Comparison of ENCODE assay signal across 8 cellular contexts in genomic region chr4:106329027-106329618, GRCh38. TPM values are rescaled to one million over a fixed set of nuclear protein-coding genes. Genes with fewer than 3 reads are reported as not detected.
DNase-seq lines count a peak whose midpoint lies in the region; ATAC-seq and TF ChIP-seq lines count a peak whose summit lies in the region.

No MANE protein-coding gene starts in this region.

- no peaks in the 10 kb centered on the region for H3K9me3 Mint-ChIP-seq in T-helper 1 cell treated with Interleukin-12 subunit alpha and Interleukin-12 subunit beta and Interleukin-4 antibody, amounts not matched to agents 30 μg/mL and 1 μg/mL, for 36 hours

- H3K27ac ChIP-seq in foreskin keratinocyte = no peak overlapping the region

- peak; percentile 78 for ATAC-seq in GM21515 (IDR thresholded peaks at IDR 0.05; ENCODE audit: unreplicated experiment)
- peak; percentile 87 for ATAC-seq in foreskin keratinocyte
- ATAC-seq in stimulated activated naive CD8-positive, alpha-beta T cell treated with anti-CD3 and anti-CD28 coated beads, Interleukin-15, Interleukin-2, amounts not matched to agents 100 U/mL and 50 U/mL, for 24 hours = peak; percentile 55

- DNase-seq in NCI-H510A treated with DMSO at 0.1 percent for 48 hours (lab: John Stamatoyannopoulos, UW) = peak; percentile 11
- DNase-seq in NCI-H510A (lab: John Stamatoyannopoulos, UW) = no peak
- DNase-seq in HT1080 (ENCODE audit: low read depth) = peak; percentile 41
- peak in 1 of 2 donors; percentile 39 for DNase-seq in foreskin keratinocyte
- DNase-seq in stimulated activated naive CD8-positive, alpha-beta T cell treated with anti-CD3 and anti-CD28 coated beads, Interleukin-15, Interleukin-2, amounts not matched to agents 100 U/mL and 50 U/mL, for 24 hours = no peak
- DNase-seq in activated CD4-positive, CD25-positive, alpha-beta regulatory T cell treated with anti-CD3 and anti-CD28 coated beads, Interleukin-2, amount 50 U/mL, for 72 hours = no peak

- peaks cover 6% of the 10 kb centered on the region for H3K4me1 ChIP-seq in foreskin keratinocyte

- TF ChIP-seq CTCF in foreskin keratinocyte (conservative IDR thresholded peaks at IDR 0.05) = peak; percentile 74

- H3K36me3 Mint-ChIP-seq in T-helper 1 cell treated with Interleukin-12 subunit alpha and Interleukin-12 subunit beta and Interleukin-4 antibody, amounts not matched to agents 30 μg/mL and 1 μg/mL, for 36 hours (ENCODE audit: low read depth) = peaks cover 39% of the 10 kb centered on the region

- H3K27me3 ChIP-seq in foreskin keratinocyte = no peaks in the 10 kb centered on the region

- no peaks in the 10 kb centered on the region for H3K27me3 Mint-ChIP-seq in T-helper 1 cell treated with Interleukin-12 subunit alpha and Interleukin-12 subunit beta and Interleukin-4 antibody, amounts not matched to agents 30 μg/mL and 1 μg/mL, for 36 hours (ENCODE audit: low read depth)

- H3K27ac Mint-ChIP-seq in T-helper 1 cell treated with Interleukin-12 subunit alpha and Interleukin-12 subunit beta and Interleukin-4 antibody, amounts not matched to agents 30 μg/mL and 1 μg/mL, for 36 hours = peak overlapping the region; percentile 26

- H3K4me1 Mint-ChIP-seq in T-helper 1 cell treated with Interleukin-12 subunit alpha and Interleukin-12 subunit beta and Interleukin-4 antibody, amounts not matched to agents 30 μg/mL and 1 μg/mL, for 36 hours (ENCODE audit: low read depth) = peaks cover 8% of the 10 kb centered on the region

- H3K4me3 Mint-ChIP-seq in T-helper 1 cell treated with Interleukin-12 subunit alpha and Interleukin-12 subunit beta and Interleukin-4 antibody, amounts not matched to agents 30 μg/mL and 1 μg/mL, for 36 hours = no peak overlapping the region

RNA-seq across cellular contexts. Expression of gene AIMP1, which starts 12.8 kb away (rescaled TPM):
- total RNA-seq in HT1080 (2014; rRNA removed; shearing (Covaris generic)) = 29.6 and 30.1 TPM in 2 replicates
- polyA plus RNA-seq in HT1080 (2015; cell fraction: cytosol; rRNA removed) = 30.6 and 30.9 TPM in 2 replicates
- 34.4 and 41.1 TPM in 2 replicates for polyA plus RNA-seq in HT1080 (2015; cell fraction: nucleus; rRNA removed)
- 39.6 and 40.8 TPM in 2 replicates for total RNA-seq in foreskin keratinocyte
- 31.8 and 40.2 TPM in 2 replicates for polyA plus RNA-seq in foreskin keratinocyte

RNA-seq across cellular contexts. Expression of gene TBCK, which starts 13.1 kb away (rescaled TPM):
- total RNA-seq in HT1080 (2014; rRNA removed; shearing (Covaris generic)) = 11.2 and 13.8 TPM in 2 replicates
- 7.6 and 9.8 TPM in 2 replicates for polyA plus RNA-seq in HT1080 (2015; cell fraction: cytosol; rRNA removed)
- polyA plus RNA-seq in HT1080 (2015; cell fraction: nucleus; rRNA removed) = 47.4 and 49.7 TPM in 2 replicates
- total RNA-seq in foreskin keratinocyte = 11.9 and 13.1 TPM in 2 replicates
- polyA plus RNA-seq in foreskin keratinocyte = 5.0 and 5.2 TPM in 2 replicates

RNA-seq across cellular contexts. Expression of gene GIMD1, which starts 39.5 kb away (rescaled TPM):
- total RNA-seq in HT1080 (2014; rRNA removed; shearing (Covaris generic)) = not detected in 2 replicates
- not detected in 2 replicates for polyA plus RNA-seq in HT1080 (2015; cell fraction: cytosol; rRNA removed)
- polyA plus RNA-seq in HT1080 (2015; cell fraction: nucleus; rRNA removed) = not detected in 2 replicates
- total RNA-seq in foreskin keratinocyte = not detected in 2 replicates
- not detected in 2 replicates for polyA plus RNA-seq in foreskin keratinocyte

Comparison
In these comparisons a context has a peak if more than half of its experiments do, and no peak if none do; other contexts are left out.
1. DNase-seq: peak in NCI-H510A treated with DMSO at 0.1 percent for 48 hours (single experiment) and HT1080 (single experiment); none in NCI-H510A (single experiment), stimulated activated naive CD8-positive, alpha-beta T cell treated with anti-CD3 and anti-CD28 coated beads, Interleukin-15, Interleukin-2, amounts not matched to agents 100 U/mL and 50 U/mL, for 24 hours (single experiment) and activated CD4-positive, CD25-positive, alpha-beta regulatory T cell treated with anti-CD3 and anti-CD28 coated beads, Interleukin-2, amount 50 U/mL, for 72 hours (single experiment).
2. Peak in every context shown above with its lines, with median percentiles within 50 percentile points of each other: ATAC-seq.